1 cellular context compared by ENCODE assay signal in the genomic region with DNA sequence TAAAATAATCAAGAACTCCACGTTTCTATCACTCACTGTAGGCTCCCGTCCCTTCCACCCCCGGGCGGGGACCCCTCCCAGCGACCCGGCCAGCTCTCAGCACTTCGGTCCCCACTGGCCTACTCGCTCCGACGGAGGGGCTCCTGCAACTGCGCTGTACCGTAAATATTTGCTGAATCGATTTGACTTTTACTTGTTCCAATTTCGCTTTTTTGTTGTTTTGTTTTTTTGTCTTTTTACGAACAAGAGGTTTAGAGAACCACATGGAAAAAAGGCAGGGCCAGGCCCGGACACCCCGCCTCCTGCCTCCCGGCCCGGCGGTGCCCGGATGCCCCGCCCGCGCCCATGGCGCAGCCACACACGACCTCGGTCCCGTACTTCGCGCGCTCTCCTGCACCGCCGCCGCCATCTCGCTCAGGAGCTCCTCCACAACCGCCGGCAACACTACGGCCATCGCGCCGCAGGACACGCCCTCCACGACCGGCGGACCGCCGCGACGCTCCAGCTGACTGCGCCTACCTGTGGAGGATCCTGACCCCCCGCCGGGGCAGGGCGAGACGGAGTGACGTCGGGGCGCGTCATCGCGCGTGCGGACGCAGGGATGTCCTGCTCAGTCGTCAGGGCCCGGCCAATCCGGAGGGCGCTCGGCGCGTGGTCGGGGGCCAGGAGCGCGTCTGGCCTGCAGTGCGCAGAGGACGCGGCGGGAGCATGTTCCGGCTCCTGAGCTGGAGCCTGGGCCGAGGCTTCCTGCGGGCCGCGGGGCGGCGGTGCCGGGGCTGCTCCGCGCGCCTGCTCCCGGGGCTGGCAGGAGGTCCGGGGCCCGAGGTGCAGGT.
TF ChIP-seq lines count a peak whose summit lies in the region.

A gene with protein sequence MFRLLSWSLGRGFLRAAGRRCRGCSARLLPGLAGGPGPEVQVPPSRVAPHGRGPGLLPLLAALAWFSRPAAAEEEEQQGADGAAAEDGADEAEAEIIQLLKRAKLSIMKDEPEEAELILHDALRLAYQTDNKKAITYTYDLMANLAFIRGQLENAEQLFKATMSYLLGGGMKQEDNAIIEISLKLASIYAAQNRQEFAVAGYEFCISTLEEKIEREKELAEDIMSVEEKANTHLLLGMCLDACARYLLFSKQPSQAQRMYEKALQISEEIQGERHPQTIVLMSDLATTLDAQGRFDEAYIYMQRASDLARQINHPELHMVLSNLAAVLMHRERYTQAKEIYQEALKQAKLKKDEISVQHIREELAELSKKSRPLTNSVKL (plus strand): TSS at position 684 of the 833 bp plus-strand sequence. CDS start 25 bp downstream, at position 709.
A gene with protein sequence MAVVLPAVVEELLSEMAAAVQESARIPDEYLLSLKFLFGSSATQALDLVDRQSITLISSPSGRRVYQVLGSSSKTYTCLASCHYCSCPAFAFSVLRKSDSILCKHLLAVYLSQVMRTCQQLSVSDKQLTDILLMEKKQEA (minus strand): TSS at position 564 of the 833 bp plus-strand sequence. CDS start 110 bp downstream, at position 454.

TF ChIP-seq in HepG2, 621 proteins besides CTCF, POLR2A, EP300 and RAD21 (continues in another document):
- TF ChIP-seq MIER2 (CRISPR knock-in tag; IDR thresholded peaks at IDR 0.05) (peak; percentile 75; the same call in 1 of the 2 replicates), PPARG (CRISPR knock-in tag; conservative IDR thresholded peaks at IDR 0.05) (0 out of 2 replicates have a peak, but pooled peaks have one; percentile 65), ETV6 (CRISPR knock-in tag; conservative IDR thresholded peaks at IDR 0.05) (0 out of 2 replicates have a peak, but pooled peaks have one; percentile 61), SP1 (IDR thresholded peaks at IDR 0.05) (no peak), SP1 (CRISPR knock-in tag; IDR thresholded peaks at IDR 0.05) (peak; percentile 94), HIVEP1 (CRISPR knock-in tag; IDR thresholded peaks at IDR 0.05) (peak; percentile 98), ASH2L (IDR thresholded peaks at IDR 0.05; ENCODE audit: insufficient read length, low read depth, low read length) (peak; percentile 83), TBX2 (CRISPR knock-in tag; IDR thresholded peaks at IDR 0.05; ENCODE audit: borderline replicate concordance) (peak; percentile 96), FOXK2 (IDR thresholded peaks at IDR 0.05) (no peak), ZNF616 (CRISPR knock-in tag; IDR thresholded peaks at IDR 0.05; ENCODE audit: low read depth) (peak; percentile 95), HDAC2 (CRISPR knock-in tag; IDR thresholded peaks at IDR 0.05) (peak; percentile 95), GABPA (IDR thresholded peaks at IDR 0.05; ENCODE audit: low read depth, low read length) (peak; percentile 31), GABPA (CRISPR knock-in tag; IDR thresholded peaks at IDR 0.05; ENCODE audit: low read depth) (0 out of 2 replicates have a peak, but pooled peaks have one; percentile 31), ZNF205 (CRISPR knock-in tag; IDR thresholded peaks at IDR 0.05) (peak; percentile 76; the same call in 1 of the 2 replicates), ZNF556 (CRISPR knock-in tag; IDR thresholded peaks at IDR 0.05; ENCODE audit: borderline replicate concordance) (no peak; the same call in 1 of the 2 replicates), ZFY (CRISPR knock-in tag; IDR thresholded peaks at IDR 0.05) (peak; percentile 99), ZNF780A (CRISPR knock-in tag; IDR thresholded peaks at IDR 0.05) (peak; percentile 97; the same call in 1 of the 2 replicates), NCOA2 (CRISPR knock-in tag; IDR thresholded peaks at IDR 0.05) (peak; percentile 49), ZNF260 (CRISPR knock-in tag; IDR thresholded peaks at IDR 0.05; ENCODE audit: borderline replicate concordance, low read depth) (no peak), ZMYM3 (CRISPR knock-in tag; IDR thresholded peaks at IDR 0.05) (peak; percentile 65; the same call in 1 of the 2 replicates), CHD2 (IDR thresholded peaks at IDR 0.05; ENCODE audit: low read depth, low read length) (no peak), TRIM24 (CRISPR knock-in tag; IDR thresholded peaks at IDR 0.05) (no peak), ZNF83 (CRISPR knock-in tag; IDR thresholded peaks at IDR 0.05; ENCODE audit: borderline replicate concordance) (no peak), SP4 (CRISPR knock-in tag; IDR thresholded peaks at IDR 0.05) (peak; percentile 93), POLR2AphosphoS5 (IDR thresholded peaks at IDR 0.05; ENCODE audit: low read depth, low read length) (peak; percentile 85), BHLHE40 (IDR thresholded peaks at IDR 0.05; ENCODE audit: low read length) (peak; percentile 68)
- TF ChIP-seq, protein P1, sequence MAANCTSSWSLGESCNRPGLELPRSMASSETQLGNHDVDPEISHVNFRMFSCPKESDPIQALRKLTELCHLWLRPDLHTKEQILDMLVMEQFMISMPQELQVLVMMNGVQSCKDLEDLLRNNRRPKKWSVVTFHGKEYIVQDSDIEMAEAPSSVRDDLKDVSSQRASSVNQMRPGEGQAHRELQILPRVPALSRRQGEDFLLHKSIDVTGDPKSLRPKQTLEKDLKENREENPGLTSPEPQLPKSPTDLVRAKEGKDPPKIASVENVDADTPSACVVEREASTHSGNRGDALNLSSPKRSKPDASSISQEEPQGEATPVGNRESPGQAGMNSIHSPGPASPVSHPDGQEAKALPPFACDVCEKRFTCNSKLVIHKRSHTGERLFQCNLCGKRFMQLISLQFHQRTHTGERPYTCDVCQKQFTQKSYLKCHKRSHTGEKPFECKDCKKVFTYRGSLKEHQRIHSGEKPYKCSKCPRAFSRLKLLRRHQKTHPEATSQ (CRISPR knock-in tag; IDR thresholded peaks at IDR 0.05; ENCODE audit: borderline replicate concordance) = no peak
- TF ChIP-seq, protein P2, sequence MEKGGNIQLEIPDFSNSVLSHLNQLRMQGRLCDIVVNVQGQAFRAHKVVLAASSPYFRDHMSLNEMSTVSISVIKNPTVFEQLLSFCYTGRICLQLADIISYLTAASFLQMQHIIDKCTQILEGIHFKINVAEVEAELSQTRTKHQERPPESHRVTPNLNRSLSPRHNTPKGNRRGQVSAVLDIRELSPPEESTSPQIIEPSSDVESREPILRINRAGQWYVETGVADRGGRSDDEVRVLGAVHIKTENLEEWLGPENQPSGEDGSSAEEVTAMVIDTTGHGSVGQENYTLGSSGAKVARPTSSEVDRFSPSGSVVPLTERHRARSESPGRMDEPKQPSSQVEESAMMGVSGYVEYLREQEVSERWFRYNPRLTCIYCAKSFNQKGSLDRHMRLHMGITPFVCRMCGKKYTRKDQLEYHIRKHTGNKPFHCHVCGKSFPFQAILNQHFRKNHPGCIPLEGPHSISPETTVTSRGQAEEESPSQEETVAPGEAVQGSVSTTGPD (CRISPR knock-in tag; IDR thresholded peaks at IDR 0.05) = no peak
- TF ChIP-seq, protein P3, sequence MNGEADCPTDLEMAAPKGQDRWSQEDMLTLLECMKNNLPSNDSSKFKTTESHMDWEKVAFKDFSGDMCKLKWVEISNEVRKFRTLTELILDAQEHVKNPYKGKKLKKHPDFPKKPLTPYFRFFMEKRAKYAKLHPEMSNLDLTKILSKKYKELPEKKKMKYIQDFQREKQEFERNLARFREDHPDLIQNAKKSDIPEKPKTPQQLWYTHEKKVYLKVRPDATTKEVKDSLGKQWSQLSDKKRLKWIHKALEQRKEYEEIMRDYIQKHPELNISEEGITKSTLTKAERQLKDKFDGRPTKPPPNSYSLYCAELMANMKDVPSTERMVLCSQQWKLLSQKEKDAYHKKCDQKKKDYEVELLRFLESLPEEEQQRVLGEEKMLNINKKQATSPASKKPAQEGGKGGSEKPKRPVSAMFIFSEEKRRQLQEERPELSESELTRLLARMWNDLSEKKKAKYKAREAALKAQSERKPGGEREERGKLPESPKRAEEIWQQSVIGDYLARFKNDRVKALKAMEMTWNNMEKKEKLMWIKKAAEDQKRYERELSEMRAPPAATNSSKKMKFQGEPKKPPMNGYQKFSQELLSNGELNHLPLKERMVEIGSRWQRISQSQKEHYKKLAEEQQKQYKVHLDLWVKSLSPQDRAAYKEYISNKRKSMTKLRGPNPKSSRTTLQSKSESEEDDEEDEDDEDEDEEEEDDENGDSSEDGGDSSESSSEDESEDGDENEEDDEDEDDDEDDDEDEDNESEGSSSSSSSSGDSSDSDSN (CRISPR knock-in tag; IDR thresholded peaks at IDR 0.05) = peak; percentile 99
- TF ChIP-seq, protein P4, sequence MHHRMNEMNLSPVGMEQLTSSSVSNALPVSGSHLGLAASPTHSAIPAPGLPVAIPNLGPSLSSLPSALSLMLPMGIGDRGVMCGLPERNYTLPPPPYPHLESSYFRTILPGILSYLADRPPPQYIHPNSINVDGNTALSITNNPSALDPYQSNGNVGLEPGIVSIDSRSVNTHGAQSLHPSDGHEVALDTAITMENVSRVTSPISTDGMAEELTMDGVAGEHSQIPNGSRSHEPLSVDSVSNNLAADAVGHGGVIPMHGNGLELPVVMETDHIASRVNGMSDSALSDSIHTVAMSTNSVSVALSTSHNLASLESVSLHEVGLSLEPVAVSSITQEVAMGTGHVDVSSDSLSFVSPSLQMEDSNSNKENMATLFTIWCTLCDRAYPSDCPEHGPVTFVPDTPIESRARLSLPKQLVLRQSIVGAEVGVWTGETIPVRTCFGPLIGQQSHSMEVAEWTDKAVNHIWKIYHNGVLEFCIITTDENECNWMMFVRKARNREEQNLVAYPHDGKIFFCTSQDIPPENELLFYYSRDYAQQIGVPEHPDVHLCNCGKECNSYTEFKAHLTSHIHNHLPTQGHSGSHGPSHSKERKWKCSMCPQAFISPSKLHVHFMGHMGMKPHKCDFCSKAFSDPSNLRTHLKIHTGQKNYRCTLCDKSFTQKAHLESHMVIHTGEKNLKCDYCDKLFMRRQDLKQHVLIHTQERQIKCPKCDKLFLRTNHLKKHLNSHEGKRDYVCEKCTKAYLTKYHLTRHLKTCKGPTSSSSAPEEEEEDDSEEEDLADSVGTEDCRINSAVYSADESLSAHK (CRISPR knock-in tag; IDR thresholded peaks at IDR 0.05; ENCODE audit: borderline replicate concordance) = no peak
- TF ChIP-seq, protein P5, sequence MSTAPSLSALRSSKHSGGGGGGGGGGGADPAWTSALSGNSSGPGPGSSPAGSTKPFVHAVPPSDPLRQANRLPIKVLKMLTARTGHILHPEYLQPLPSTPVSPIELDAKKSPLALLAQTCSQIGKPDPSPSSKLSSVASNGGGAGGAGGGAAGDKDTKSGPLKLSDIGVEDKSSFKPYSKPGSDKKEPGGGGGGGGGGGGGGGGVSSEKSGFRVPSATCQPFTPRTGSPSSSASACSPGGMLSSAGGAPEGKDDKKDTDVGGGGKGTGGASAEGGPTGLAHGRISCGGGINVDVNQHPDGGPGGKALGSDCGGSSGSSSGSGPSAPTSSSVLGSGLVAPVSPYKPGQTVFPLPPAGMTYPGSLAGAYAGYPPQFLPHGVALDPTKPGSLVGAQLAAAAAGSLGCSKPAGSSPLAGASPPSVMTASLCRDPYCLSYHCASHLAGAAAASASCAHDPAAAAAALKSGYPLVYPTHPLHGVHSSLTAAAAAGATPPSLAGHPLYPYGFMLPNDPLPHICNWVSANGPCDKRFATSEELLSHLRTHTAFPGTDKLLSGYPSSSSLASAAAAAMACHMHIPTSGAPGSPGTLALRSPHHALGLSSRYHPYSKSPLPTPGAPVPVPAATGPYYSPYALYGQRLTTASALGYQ (CRISPR knock-in tag; IDR thresholded peaks at IDR 0.05) = peak; percentile 74; the same call in 1 of the 2 replicates
- TF ChIP-seq, protein P6, sequence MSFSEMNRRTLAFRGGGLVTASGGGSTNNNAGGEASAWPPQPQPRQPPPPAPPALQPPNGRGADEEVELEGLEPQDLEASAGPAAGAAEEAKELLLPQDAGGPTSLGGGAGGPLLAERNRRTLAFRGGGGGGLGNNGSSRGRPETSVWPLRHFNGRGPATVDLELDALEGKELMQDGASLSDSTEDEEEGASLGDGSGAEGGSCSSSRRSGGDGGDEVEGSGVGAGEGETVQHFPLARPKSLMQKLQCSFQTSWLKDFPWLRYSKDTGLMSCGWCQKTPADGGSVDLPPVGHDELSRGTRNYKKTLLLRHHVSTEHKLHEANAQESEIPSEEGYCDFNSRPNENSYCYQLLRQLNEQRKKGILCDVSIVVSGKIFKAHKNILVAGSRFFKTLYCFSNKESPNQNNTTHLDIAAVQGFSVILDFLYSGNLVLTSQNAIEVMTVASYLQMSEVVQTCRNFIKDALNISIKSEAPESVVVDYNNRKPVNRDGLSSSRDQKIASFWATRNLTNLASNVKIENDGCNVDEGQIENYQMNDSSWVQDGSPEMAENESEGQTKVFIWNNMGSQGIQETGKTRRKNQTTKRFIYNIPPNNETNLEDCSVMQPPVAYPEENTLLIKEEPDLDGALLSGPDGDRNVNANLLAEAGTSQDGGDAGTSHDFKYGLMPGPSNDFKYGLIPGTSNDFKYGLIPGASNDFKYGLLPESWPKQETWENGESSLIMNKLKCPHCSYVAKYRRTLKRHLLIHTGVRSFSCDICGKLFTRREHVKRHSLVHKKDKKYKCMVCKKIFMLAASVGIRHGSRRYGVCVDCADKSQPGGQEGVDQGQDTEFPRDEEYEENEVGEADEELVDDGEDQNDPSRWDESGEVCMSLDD (CRISPR knock-in tag; IDR thresholded peaks at IDR 0.05; ENCODE audit: borderline replicate concordance) = peak; percentile 64; the same call in 1 of the 2 replicates
- TF ChIP-seq, protein P7, sequence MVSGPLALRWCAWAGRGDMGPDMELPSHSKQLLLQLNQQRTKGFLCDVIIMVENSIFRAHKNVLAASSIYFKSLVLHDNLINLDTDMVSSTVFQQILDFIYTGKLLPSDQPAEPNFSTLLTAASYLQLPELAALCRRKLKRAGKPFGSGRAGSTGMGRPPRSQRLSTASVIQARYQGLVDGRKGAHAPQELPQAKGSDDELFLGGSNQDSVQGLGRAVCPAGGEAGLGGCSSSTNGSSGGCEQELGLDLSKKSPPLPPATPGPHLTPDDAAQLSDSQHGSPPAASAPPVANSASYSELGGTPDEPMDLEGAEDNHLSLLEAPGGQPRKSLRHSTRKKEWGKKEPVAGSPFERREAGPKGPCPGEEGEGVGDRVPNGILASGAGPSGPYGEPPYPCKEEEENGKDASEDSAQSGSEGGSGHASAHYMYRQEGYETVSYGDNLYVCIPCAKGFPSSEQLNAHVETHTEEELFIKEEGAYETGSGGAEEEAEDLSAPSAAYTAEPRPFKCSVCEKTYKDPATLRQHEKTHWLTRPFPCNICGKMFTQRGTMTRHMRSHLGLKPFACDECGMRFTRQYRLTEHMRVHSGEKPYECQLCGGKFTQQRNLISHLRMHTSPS (CRISPR knock-in tag; IDR thresholded peaks at IDR 0.05; ENCODE audit: low read depth) = no peak
- TF ChIP-seq, protein P8, sequence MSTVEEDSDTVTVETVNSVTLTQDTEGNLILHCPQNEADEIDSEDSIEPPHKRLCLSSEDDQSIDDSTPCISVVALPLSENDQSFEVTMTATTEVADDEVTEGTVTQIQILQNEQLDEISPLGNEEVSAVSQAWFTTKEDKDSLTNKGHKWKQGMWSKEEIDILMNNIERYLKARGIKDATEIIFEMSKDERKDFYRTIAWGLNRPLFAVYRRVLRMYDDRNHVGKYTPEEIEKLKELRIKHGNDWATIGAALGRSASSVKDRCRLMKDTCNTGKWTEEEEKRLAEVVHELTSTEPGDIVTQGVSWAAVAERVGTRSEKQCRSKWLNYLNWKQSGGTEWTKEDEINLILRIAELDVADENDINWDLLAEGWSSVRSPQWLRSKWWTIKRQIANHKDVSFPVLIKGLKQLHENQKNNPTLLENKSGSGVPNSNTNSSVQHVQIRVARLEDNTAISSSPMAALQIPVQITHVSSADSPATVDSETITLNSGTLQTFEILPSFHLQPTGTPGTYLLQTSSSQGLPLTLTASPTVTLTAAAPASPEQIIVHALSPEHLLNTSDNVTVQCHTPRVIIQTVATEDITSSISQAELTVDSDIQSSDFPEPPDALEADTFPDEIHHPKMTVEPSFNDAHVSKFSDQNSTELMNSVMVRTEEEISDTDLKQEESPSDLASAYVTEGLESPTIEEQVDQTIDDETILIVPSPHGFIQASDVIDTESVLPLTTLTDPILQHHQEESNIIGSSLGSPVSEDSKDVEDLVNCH (CRISPR knock-in tag; IDR thresholded peaks at IDR 0.05) = no peak
